ENCODE assay signal across 8 cellular contexts in genomic region chr12:64451687-64452558, GRCh38. TPM values are rescaled to one million over a fixed set of nuclear protein-coding genes. Genes with fewer than 3 reads are reported as not detected.
DNase-seq lines count a peak whose midpoint lies in the region; ATAC-seq, FAIRE-seq and TF ChIP-seq lines count a peak whose summit lies in the region.

Gene TBK1 (plus strand): TSS chr12:64452120. CDS start chr12:64455871, 3,751 bp downstream.

- peak within 1 kb of the TSS; percentile 90 for H3K4me3 Mint-ChIP-seq in activated naive CD8-positive, alpha-beta T cell

- ATAC-seq in pancreas = peak; percentile 94 to 97 (median 96)

- CTCF ChIA-PET in SK-N-SH (lab: Yijun Ruan, JAX) = interaction anchor here (0.7 to 1.5 kb wide), 3 partner anchors 17 to 291 kb away, joined by 3 read pairs; no protein-coding TSS in a partner anchor

- peak within 1 kb of the TSS; percentile 88 for H3K27ac Mint-ChIP-seq in activated naive CD8-positive, alpha-beta T cell

- peak within 1 kb of the TSS; percentile 53 for H2AFZ ChIP-seq in SK-N-SH (ENCODE audit: low read depth)

- TF ChIP-seq CTCF in SK-N-SH (IDR thresholded peaks at IDR 0.05) = peak; percentile 12; the same call in 1 of the 2 replicates
- peak in 1 of 4 donors; percentile 12 for TF ChIP-seq CTCF in pancreas (IDR thresholded peaks at IDR 0.05)
- peak; percentile 10 to 19 for TF ChIP-seq CTCF in tibial artery (IDR thresholded peaks at IDR 0.05)

- H3K4me1 ChIP-seq in SK-N-SH (ENCODE audit: control insufficient read depth in 1 of 2, insufficient read depth in 2 of 2, low read depth in 1 of 2, low read length in 1 of 2) = peaks cover 11% of the 10 kb centered on the region in 2 experiments; a peak in 3 of 4 replicates
- no peaks in the 10 kb centered on the region for H3K4me1 ChIP-seq in pancreas
- H3K4me1 ChIP-seq in tibial artery = peaks cover 0 to 20% (median 14%) of the 10 kb centered on the region in 4 donors

- H3K27me3 Mint-ChIP-seq in activated naive CD8-positive, alpha-beta T cell = no peaks in the 10 kb centered on the region

- peak within 1 kb of the TSS; percentile 90 for H3K4me2 ChIP-seq in SK-N-SH

- H3K9me3 ChIP-seq in SK-N-SH = no peaks in the 10 kb centered on the region
- H3K9me3 ChIP-seq in pancreas = no peaks in the 10 kb centered on the region
- H3K9me3 ChIP-seq in tibial artery = no peaks in the 10 kb centered on the region

- under 1% methylated on average over 38 of the region's 94 CpGs for WGBS in SK-N-SH (ENCODE audit: low lambda C conversion rate)
- 0 to 1% methylated on average over 60 to 94 of the region's 94 CpGs for WGBS in pancreas, 2 donors

- H3F3A ChIP-seq in SK-N-SH (replicated peaks; ENCODE audit: insufficient read depth) = peaks cover 41% of the 10 kb centered on the region

- no peak for TF ChIP-seq EP300 in SK-N-SH (IDR thresholded peaks at IDR 0.05; ENCODE audit: borderline replicate concordance in 1 of 2, low read depth in 1 of 2, low read length in 1 of 2)

- POLR2A ChIA-PET in SK-N-SH (lab: Yijun Ruan, JAX) = no interaction called here

- H3K9ac ChIP-seq in SK-N-SH = peak within 1 kb of the TSS; percentile 97

- peak; percentile 96 for DNase-seq in GM03348 (ENCODE audit: low spot score)
- peak; percentile 94 for DNase-seq in H7
- DNase-seq in M059J (ENCODE audit: low read depth) = peak; percentile 84
- peak; percentile 96 for DNase-seq in SK-N-SH
- DNase-seq in head of caudate nucleus = peak; percentile 74 to 97 (median 92)
- peak; percentile 87 to 97 (median 92) for DNase-seq in pancreas
- peak; percentile 89 to 95 for DNase-seq in tibial artery

- H3K9me2 ChIP-seq in SK-N-SH = no peaks in the 10 kb centered on the region

- H3K4me3 ChIP-seq in H7 (ENCODE audit: insufficient read depth, low read depth, low read length) (peak within 1 kb of the TSS; percentile 94), SK-N-SH (ENCODE audit: low read depth in 2 of 2, low read length in 1 of 2) (peak within 1 kb of the TSS; percentile 91 to 97), pancreas (peak within 1 kb of the TSS; percentile 96 to 98 (median 97)), tibial artery (peak within 1 kb of the TSS; percentile 77 to 89)

- peak within 1 kb of the TSS; percentile 95 to 98 for H3K27ac ChIP-seq in SK-N-SH (ENCODE audit: low read depth in 2 of 2, low read length in 1 of 2)
- peak within 1 kb of the TSS; percentile 84 to 95 (median 90) for H3K27ac ChIP-seq in pancreas
- peak within 1 kb of the TSS; percentile 95 to 99 for H3K27ac ChIP-seq in tibial artery

- intact Hi-C loops in head of caudate nucleus (cut with DNase I) (loop anchor here (5.0 kb wide), 1 partner anchor 50 kb away; the partner anchor contains the start of gene XPOT), pancreas (cut with DNase I) (no loop called here), tibial artery (cut with DNase I; ENCODE audit: low total_unique reads) (no loop called here)

- no peaks in the 10 kb centered on the region for H3K36me3 Mint-ChIP-seq in activated naive CD8-positive, alpha-beta T cell

- H3K27me3 ChIP-seq in H7 (ENCODE audit: control insufficient read depth, insufficient read depth, low read length) (no peaks in the 10 kb centered on the region), SK-N-SH (ENCODE audit: insufficient read depth) (no peaks in the 10 kb centered on the region), pancreas (no peaks in the 10 kb centered on the region), tibial artery (no peaks in the 10 kb centered on the region)

- H3K9me3 Mint-ChIP-seq in activated naive CD8-positive, alpha-beta T cell (ENCODE audit: low read depth) = no peaks in the 10 kb centered on the region

- TF ChIP-seq RAD21 in SK-N-SH (IDR thresholded peaks at IDR 0.05; ENCODE audit: low read length) = no peak

- H3K4me1 Mint-ChIP-seq in activated naive CD8-positive, alpha-beta T cell (ENCODE audit: low read depth) = peaks cover 41% of the 10 kb centered on the region

- H3K79me2 ChIP-seq in SK-N-SH (ENCODE audit: insufficient read depth) = peaks cover 58% of the 10 kb centered on the region

- H3K36me3 ChIP-seq in H7 (replicated peaks; ENCODE audit: control insufficient read depth, insufficient read depth, low read length) = peaks cover 7% of the 10 kb centered on the region
- peaks cover 28 to 35% of the 10 kb centered on the region in 2 experiments for H3K36me3 ChIP-seq in SK-N-SH (replicated peaks in 1 of 2; ENCODE audit: control insufficient read depth in 1 of 2, insufficient read depth in 2 of 2, low read length in 1 of 2)
- H3K36me3 ChIP-seq in pancreas = peaks cover 0 to 4% (median 0%) of the 10 kb centered on the region in 3 donors
- peaks cover 4 to 16% (median 6%) of the 10 kb centered on the region in 3 donors for H3K36me3 ChIP-seq in tibial artery

- H4K20me1 ChIP-seq in SK-N-SH (ENCODE audit: insufficient read depth) = peaks cover 9% of the 10 kb centered on the region; the same call in 1 of the 2 replicates

- no peak for FAIRE-seq in pancreas (lab: Jason Lieb, UNC)

TF ChIP-seq in SK-N-SH, 30 proteins besides CTCF, POLR2A, EP300 and RAD21 (continues in another document):
- TF ChIP-seq USF1 (IDR thresholded peaks at IDR 0.05; ENCODE audit: borderline replicate concordance, low read depth) (peak; percentile 96), YY1 (IDR thresholded peaks at IDR 0.05; ENCODE audit: low read depth) (no peak), GABPA (IDR thresholded peaks at IDR 0.05; ENCODE audit: low read depth) (0 out of 2 replicates have a peak, but pooled peaks have one; percentile 41), CHD2 (IDR thresholded peaks at IDR 0.05; ENCODE audit: low read length, partially characterized antibody) (no peak), RXRA (IDR thresholded peaks at IDR 0.05; ENCODE audit: borderline replicate concordance, low read depth) (no peak), TAF1 (IDR thresholded peaks at IDR 0.05; ENCODE audit: borderline replicate concordance, low read depth, low read length) (peak; percentile 71), NFIC (IDR thresholded peaks at IDR 0.05; ENCODE audit: borderline replicate concordance) (no peak; the same call in 1 of the 2 replicates), SMC3 (IDR thresholded peaks at IDR 0.05; ENCODE audit: low read depth, low read length) (no peak), IRF3 (IDR thresholded peaks at IDR 0.05; ENCODE audit: low read depth, low read length) (no peak), NRF1 (IDR thresholded peaks at IDR 0.05; ENCODE audit: low read depth, low read length) (peak; percentile 96), USF2 (IDR thresholded peaks at IDR 0.05; ENCODE audit: borderline replicate concordance, low read depth, low read length) (peak; percentile 78), REST (IDR thresholded peaks at IDR 0.05; ENCODE audit: low read depth, low read length) (no peak), MEF2A (IDR thresholded peaks at IDR 0.05; ENCODE audit: borderline replicate concordance, low read depth) (no peak)

RNA-seq across cellular contexts. Expression of gene TBK1, which starts in this region (rescaled TPM):
- total RNA-seq in H7 (2014; rRNA removed; shearing (Covaris generic)) = 17.7 and 25.6 TPM in 2 replicates
- total RNA-seq in M059J (2014; rRNA removed; shearing (Covaris generic)) = 18.8 and 25.7 TPM in 2 replicates
- polyA plus RNA-seq in SK-N-SH (2012; rRNA removed) (8.2 and 11.5 TPM in 2 replicates), pancreas (1 to 10 TPM; 6.7 to 9.7 TPM)
- polyA plus RNA-seq in SK-N-SH (2012; cell fraction: cytosol; rRNA removed) = 13.4 and 16.7 TPM in 2 replicates
- 5.0 and 14.9 TPM in 2 replicates for polyA plus RNA-seq in SK-N-SH (2012; cell fraction: nucleus; rRNA removed)
- 1 to 10 TPM; 4.2 to 9.7 (median 5.6) TPM for total RNA-seq in pancreas

Comparison
In these comparisons a context has a peak if more than half of its experiments do, and no peak if none do; other contexts are left out.
1. Peak in every context shown above with its lines: DNase-seq, ATAC-seq, H3K4me3 ChIP-seq and H3K27ac ChIP-seq.